ENCODE assay signal across 23 cellular contexts in the genomic region with DNA sequence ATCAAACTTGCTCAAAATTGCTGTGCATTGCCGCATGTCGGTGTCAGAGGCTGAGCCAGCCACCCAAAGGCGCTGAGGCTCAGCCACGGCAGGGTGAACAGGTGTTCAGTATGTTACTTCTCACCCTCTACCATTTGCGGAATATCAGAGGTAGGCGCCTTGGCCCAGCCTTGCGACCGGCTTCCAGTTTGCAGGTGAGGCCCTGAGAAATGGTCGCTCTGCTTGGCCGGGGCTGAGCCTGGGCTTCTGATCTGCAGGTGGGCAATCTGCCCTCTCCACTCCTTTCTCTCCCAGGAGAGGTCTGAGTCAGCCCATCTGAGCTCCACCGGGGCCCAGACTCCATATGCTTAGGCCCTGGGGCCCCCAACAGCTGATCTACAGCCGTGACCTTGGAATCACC.
"Had no signal": no experiment of that assay in that cellular context is flagged by ENCODE, and none has a peak within 500 bp of the region (broad histone marks: within the 10 kb centered on the region; RNA-seq: fewer than 3 reads in every experiment).

No MANE protein-coding gene starts in this region.

- H3K27ac ChIP-seq: adrenal gland, body of pancreas had no signal

- H3K27me3 ChIP-seq: adrenal gland, body of pancreas had no signal

- H3K4me3 ChIP-seq: adrenal gland, body of pancreas had no signal

- H3K9me3 ChIP-seq: adrenal gland, body of pancreas had no signal

- H3K4me1 ChIP-seq: adrenal gland, body of pancreas had no signal

- H3K36me3 ChIP-seq: adrenal gland had no signal

- DNase-seq: activated CD4-positive, alpha-beta memory T cell treated with anti-CD3 and anti-CD28 coated beads for 36 hours; activated CD4-positive, alpha-beta T cell treated with anti-CD3 and anti-CD28 coated beads for 36 hours; activated CD4-positive, alpha-beta T cell treated with anti-CD3 and anti-CD28 coated beads, Interleukin-2, amount 10 ng/mL, durations not matched to agents 24 days and 14 days; activated CD4-positive, CD25-positive, alpha-beta regulatory T cell; activated CD4-positive, CD25-positive, alpha-beta regulatory T cell treated with anti-CD3 and anti-CD28 coated beads, Interleukin-2, amount 50 U/mL, for 72 hours; activated CD8-positive, alpha-beta memory T cell treated with anti-CD3 and anti-CD28 coated beads, Interleukin-2, amount 10 ng/mL, durations not matched to agents 7 days and 5 days; activated CD8-positive, alpha-beta memory T cell treated with anti-CD3 and anti-CD28 coated beads, Interleukin-2, amount 50 U/mL, for 4 hours; activated CD8-positive, alpha-beta T cell treated with anti-CD3 and anti-CD28 coated beads, Interleukin-2, amount 10 ng/mL, durations not matched to agents 7 days and 5 days; activated effector memory CD4-positive, alpha-beta T cell treated with anti-CD3 and anti-CD28 coated beads, Interleukin-2, amount 50 U/mL, for 16 hours; activated naive CD4-positive, alpha-beta T cell treated with anti-CD3 and anti-CD28 coated beads for 36 hours; activated naive CD8-positive, alpha-beta T cell treated with anti-CD3 and anti-CD28 coated beads for 36 hours; activated naive CD8-positive, alpha-beta T cell treated with anti-CD3 and anti-CD28 coated beads, Interleukin-2, amount 50 U/mL, for 24 hours; activated T-cell treated with anti-CD3 and anti-CD28 coated beads, Interleukin-2, amount 50 U/mL, for 1 hour; activated T-cell treated with anti-CD3 and anti-CD28 coated beads, Interleukin-2, amount 50 U/mL, for 48 hours; adrenal gland; amygdala; body of pancreas; cortex of kidney; dermis blood vessel endothelial cell; effector CD4-positive, alpha-beta T cell; foreskin fibroblast; head of caudate nucleus; T-helper 2 cell had no signal
